Comparison of ENCODE assay signal across 21 cellular contexts in the genomic region with DNA sequence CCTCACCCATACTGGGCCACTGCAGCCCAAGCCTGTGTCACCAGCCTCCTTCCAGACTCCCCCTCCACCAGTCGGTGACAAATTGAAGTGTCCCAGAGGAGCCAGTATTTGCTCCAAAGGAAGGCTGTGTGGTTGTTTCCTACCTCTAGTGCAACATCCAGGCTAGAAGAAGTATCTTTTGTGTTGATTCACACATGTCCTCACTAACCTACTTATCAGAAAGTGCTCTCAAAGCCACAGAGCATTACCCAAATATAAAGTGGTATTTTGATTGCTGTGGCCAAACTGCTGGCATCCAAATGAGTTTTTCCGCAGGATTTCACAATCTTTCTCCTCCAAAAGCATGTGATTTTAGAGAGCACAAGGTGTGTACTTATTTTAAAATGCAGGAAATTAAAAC.
DNase-seq lines count a peak whose midpoint lies in the region; ATAC-seq and TF ChIP-seq lines count a peak whose summit lies in the region.
"Had no signal": no experiment of that assay in that cellular context is flagged by ENCODE, and none has a peak within 500 bp of the region (broad histone marks: within the 10 kb centered on the region; RNA-seq: fewer than 3 reads in every experiment).

No MANE protein-coding gene starts in this region.

- WGBS in mammary epithelial cell (ENCODE audit: low coverage, missing lambda C conversion rate): 0% methylated on average over 2 of the region's 2 CpGs
- WGBS in mesenchymal stem cell: no CpG with 5 or more reads among the region's 2 CpGs

- dilution Hi-C loops in mammary epithelial cell (cut with HindIII; ENCODE audit: low sequenced_read_pairs): loop anchor here (5.0 kb wide), 1 partner anchor 48 kb away; no protein-coding TSS in a partner anchor

- H2AFZ ChIP-seq in mammary epithelial cell (ENCODE audit: low read depth, low read length) (peak overlapping the region; percentile 43), mesenchymal stem cell (ENCODE audit: low read depth, low read length) (no peak overlapping the region)

- no peak overlapping the region for H3K4me3 ChIP-seq in mammary epithelial cell (replicated peaks in 1 of 3; ENCODE audit: insufficient read depth in 1 of 3, low read depth in 2 of 3, low read length in 3 of 3)
- H3K4me3 ChIP-seq in mesenchymal stem cell (ENCODE audit: insufficient read depth in 1 of 2, low read depth in 1 of 2, low read length in 2 of 2): no peak overlapping the region
- H3K4me3 ChIP-seq: HAP-1 had no signal

- H2BK12ac ChIP-seq in mesenchymal stem cell (ENCODE audit: low read length in 2 of 2): no peak overlapping the region

- H3K9me3 ChIP-seq in mammary epithelial cell (replicated peaks; ENCODE audit: insufficient read depth, low read length) (no peaks in the 10 kb centered on the region), mesenchymal stem cell (ENCODE audit: control insufficient read depth, low read length) (no peaks in the 10 kb centered on the region)
- H3K9me3 ChIP-seq: HAP-1 had no signal

- CTCF ChIA-PET in mammary epithelial cell (lab: Charles Lee; ENCODE audit: low non-redundant PET): no interaction called here

- H3K36me3 ChIP-seq in mammary epithelial cell (ENCODE audit: insufficient read depth, low read length) (no peaks in the 10 kb centered on the region), mesenchymal stem cell (ENCODE audit: control insufficient read depth in 1 of 2, insufficient read depth in 2 of 2, low read depth in 1 of 2, low read length in 2 of 2) (no peaks in the 10 kb centered on the region)
- H3K36me3 ChIP-seq: HAP-1 had no signal

- H2BK5ac ChIP-seq in mesenchymal stem cell (ENCODE audit: low read depth, low read length, poor library complexity, severe bottlenecking): no peak overlapping the region

- no peak for ATAC-seq in GM21619 (IDR thresholded peaks at IDR 0.05; ENCODE audit: unreplicated experiment)
- ATAC-seq: T-helper 17 cell had no signal

- H3K27ac ChIP-seq in mammary epithelial cell (ENCODE audit: insufficient read depth, low read depth, low read length) (no peak overlapping the region), mesenchymal stem cell (ENCODE audit: low read length, poor library complexity, severe bottlenecking) (no peak overlapping the region)
- H3K27ac ChIP-seq: HL-60 had no signal

- H3K27me3 ChIP-seq in mammary epithelial cell (ENCODE audit: insufficient read depth, low read length) (no peaks in the 10 kb centered on the region), mesenchymal stem cell (ENCODE audit: control insufficient read depth in 1 of 2, insufficient read depth in 1 of 2, low read length in 2 of 2) (no peaks in the 10 kb centered on the region)

- peak overlapping the region; percentile 13 for H4K8ac ChIP-seq in mesenchymal stem cell (ENCODE audit: low read length)

- no peak overlapping the region for H2AK5ac ChIP-seq in mesenchymal stem cell (ENCODE audit: low read length, severe bottlenecking)

- no TSS peak for BruUV-seq in mammary epithelial cell (replicated peaks; lab: Mats Ljungman, UMichigan)

- TF ChIP-seq CTCF in mammary epithelial cell (conservative IDR thresholded peaks at IDR 0.05 in 1 of 2, IDR thresholded peaks at IDR 0.05 in 1 of 2; ENCODE audit: extremely low read depth in 1 of 2, insufficient read depth in 1 of 2, low read depth in 1 of 2, low read length in 2 of 2): no peak

- peak overlapping the region in 1 of 2 experiments; percentile 43 for H3K18ac ChIP-seq in mesenchymal stem cell (ENCODE audit: low read depth in 1 of 2, low read length in 2 of 2)

- intact Hi-C loops in mammary epithelial cell (cut with micrococcal nuclease): loop anchor here (5.0 kb wide), 1 partner anchor 693 kb away; no protein-coding TSS in a partner anchor
- intact Hi-C loops in posterior vena cava (cut with DNase I): no loop called here

- H2BK120ac ChIP-seq in mesenchymal stem cell (ENCODE audit: low read depth, low read length): no peak overlapping the region

- no peaks in the 10 kb centered on the region for H4K20me1 ChIP-seq in mammary epithelial cell (ENCODE audit: insufficient read depth, low read length)

- H3K9ac ChIP-seq in mammary epithelial cell (ENCODE audit: insufficient read depth, low read length) (no peak overlapping the region), mesenchymal stem cell (ENCODE audit: low read length) (no peak overlapping the region)

- peaks cover 22% of the 10 kb centered on the region for H3K4me1 ChIP-seq in mammary epithelial cell (ENCODE audit: insufficient read depth, low read length)
- peaks cover 2% of the 10 kb centered on the region for H3K4me1 ChIP-seq in mesenchymal stem cell (ENCODE audit: control insufficient read depth, insufficient read depth, low read depth, low read length)
- H3K4me1 ChIP-seq: HAP-1 had no signal

- H2BK15ac ChIP-seq in mesenchymal stem cell (ENCODE audit: low read depth, poor library complexity, severe bottlenecking): no peak overlapping the region

- in situ Hi-C loops in mammary epithelial cell (cut with MboI; ENCODE audit: low sequenced_read_pairs in 2 of 2): loop anchor here in 1 of 2 donors (25.0 kb wide), 1 partner anchor 293 kb away; no protein-coding TSS in a partner anchor

- no peaks in the 10 kb centered on the region for H3K79me1 ChIP-seq in mesenchymal stem cell (replicated peaks; ENCODE audit: low read length, poor library complexity, severe bottlenecking)

- no peak overlapping the region for H4K91ac ChIP-seq in mesenchymal stem cell (ENCODE audit: low read length)

- DNase-seq in DMS79 (lab: John Stamatoyannopoulos, UW) (peak; percentile 35), NCI-H226 (peak; percentile 4), mammary epithelial cell (peak; percentile 70), mesenchymal stem cell (no peak), posterior vena cava (ENCODE audit: low spot score) (no peak), NCI-H524 treated with DMSO at 0.1 percent for 48 hours (lab: John Stamatoyannopoulos, UW) (no peak), HK-2 (ENCODE audit: unreplicated experiment) (no peak)
- DNase-seq: activated CD4-positive, alpha-beta T cell treated with anti-CD3 and anti-CD28 coated beads, Interleukin-2, amount 50 U/mL, for 48 hours; anterior cingulate cortex; DMS 273 treated with DMSO at 0.1 percent for 48 hours; effector CD4-positive, alpha-beta T cell; head of caudate nucleus; NCI-H1092 treated with DMSO at 0.1 percent for 48 hours; NCI-H2081 treated with DMSO at 0.1 percent for 48 hours; NCI-H526; nucleus accumbens; SIG-M5; T-helper 17 cell had no signal

- H3K14ac ChIP-seq in mesenchymal stem cell (ENCODE audit: low read length in 2 of 2): no peak overlapping the region

- H3K79me2 ChIP-seq in mammary epithelial cell (ENCODE audit: insufficient read depth, low read length): no peaks in the 10 kb centered on the region

- H3K23ac ChIP-seq in mesenchymal stem cell (ENCODE audit: low read length in 2 of 2): no peak overlapping the region

- no peak overlapping the region for H3K4ac ChIP-seq in mesenchymal stem cell (ENCODE audit: low read depth in 1 of 2, low read length in 2 of 2)

- H3K4me2 ChIP-seq in mammary epithelial cell (ENCODE audit: insufficient read depth, low read depth, low read length) (no peak overlapping the region), mesenchymal stem cell (ENCODE audit: low read length, poor library complexity, severe bottlenecking) (no peak overlapping the region)

Comparison
In these comparisons a context has a peak if more than half of its experiments do, and no peak if none do; other contexts are left out.
1. DNase-seq: peak in DMS79 (single experiment), NCI-H226 (single experiment) and mammary epithelial cell (single experiment); none in mesenchymal stem cell (single experiment), posterior vena cava (single experiment), NCI-H524 treated with DMSO at 0.1 percent for 48 hours (single experiment) and HK-2 (single experiment).